ENCODE assay signal across 20 cellular contexts in genomic region chr4:114582625-114583024, GRCh38. TPM values are rescaled to one million over a fixed set of nuclear protein-coding genes. Genes with fewer than 3 reads are reported as not detected.
DNase-seq lines count a peak whose midpoint lies in the region; ATAC-seq, FAIRE-seq and TF ChIP-seq lines count a peak whose summit lies in the region.
"Had no signal": no experiment of that assay in that cellular context is flagged by ENCODE, and none has a peak within 500 bp of the region (broad histone marks: within the 10 kb centered on the region; RNA-seq: fewer than 3 reads in every experiment).

No MANE protein-coding gene starts in this region.

- no peak overlapping the region for H3K27ac Mint-ChIP-seq in CD14-positive monocyte
- H3K27ac Mint-ChIP-seq: B cell; CD4-positive, alpha-beta memory T cell had no signal

- no peaks in the 10 kb centered on the region for H3K27me3 ChIP-seq in colonic mucosa
- no peaks in the 10 kb centered on the region for H3K27me3 ChIP-seq in mucosa of rectum (ENCODE audit: control insufficient read depth in 2 of 2, insufficient read depth in 2 of 2, low read length in 2 of 2)
- no peaks in the 10 kb centered on the region for H3K27me3 ChIP-seq in transverse colon

- 58 to 60% methylated on average over 1 of the region's 1 CpG for WGBS in transverse colon (ENCODE audit: low coverage in 1 of 2), 2 donors

- no peak overlapping the region for H3K9ac ChIP-seq in colonic mucosa (ENCODE audit: low read depth in 2 of 2, low read length in 2 of 2)
- H3K9ac ChIP-seq in mucosa of rectum (ENCODE audit: low read depth in 1 of 2, low read length in 2 of 2) = no peak overlapping the region
- H3K9ac ChIP-seq: GM23248 had no signal

- TF ChIP-seq EP300 in transverse colon (IDR thresholded peaks at IDR 0.05; ENCODE audit: low read depth) = no peak

- H3K36me3 ChIP-seq in colonic mucosa = no peaks in the 10 kb centered on the region
- no peaks in the 10 kb centered on the region for H3K36me3 ChIP-seq in mucosa of rectum (ENCODE audit: control insufficient read depth in 2 of 2, insufficient read depth in 2 of 2, low read length in 2 of 2)
- no peaks in the 10 kb centered on the region for H3K36me3 ChIP-seq in transverse colon

- in situ Hi-C loops in transverse colon (cut with MboI; ENCODE audit: low pct_ligation_motif_present in 1 of 4, low pct_unique_long_range_greater_than_20kb in 1 of 4, low sequenced_read_pairs in 3 of 4) = no loop called here

- H3K4me1 Mint-ChIP-seq in CD14-positive monocyte = no peaks in the 10 kb centered on the region
- H3K4me1 Mint-ChIP-seq: B cell; CD4-positive, alpha-beta memory T cell had no signal

- no peak overlapping the region for H3K4me3 Mint-ChIP-seq in CD14-positive monocyte
- H3K4me3 Mint-ChIP-seq: B cell; CD4-positive, alpha-beta memory T cell had no signal

- no peak for FAIRE-seq in GM19239 (lab: Jason Lieb, UNC)
- FAIRE-seq: GM12878, H54 had no signal

- intact Hi-C loops in colonic mucosa (cut with DNase I) (no loop called here), transverse colon (cut with DNase I; ENCODE audit: low total_unique reads) (no loop called here), CD14-positive monocyte (cut with micrococcal nuclease) (no loop called here)

- no peaks in the 10 kb centered on the region for H3K36me3 Mint-ChIP-seq in CD14-positive monocyte
- H3K36me3 Mint-ChIP-seq: CD4-positive, alpha-beta memory T cell had no signal

- no peak for ATAC-seq in HG02642 (IDR thresholded peaks at IDR 0.05; ENCODE audit: poor library complexity, unreplicated experiment)
- ATAC-seq: GM12878, HCT116 had no signal

- H3K4me3 ChIP-seq in colonic mucosa = no peak overlapping the region
- no peak overlapping the region for H3K4me3 ChIP-seq in mucosa of rectum (ENCODE audit: low read length in 2 of 2)
- H3K4me3 ChIP-seq in transverse colon = no peak overlapping the region
- H3K4me3 ChIP-seq: GM12878, GM23248 had no signal

- TF ChIP-seq CTCF in colonic mucosa (IDR thresholded peaks at IDR 0.05) = no peak
- peak; percentile 7 to 49 (median 28) for TF ChIP-seq CTCF in transverse colon (IDR thresholded peaks at IDR 0.05)
- TF ChIP-seq CTCF in CD14-positive monocyte (IDR thresholded peaks at IDR 0.05) = no peak

- peaks cover 2 to 14% (median 3%) of the 10 kb centered on the region in 7 donors for H3K9me3 Mint-ChIP-seq in CD14-positive monocyte

- H3K27ac ChIP-seq in colonic mucosa = peak overlapping the region; percentile 8
- H3K27ac ChIP-seq in mucosa of rectum (ENCODE audit: low read depth in 2 of 2, low read length in 2 of 2) = peak overlapping the region; percentile 50 to 55
- H3K27ac ChIP-seq in transverse colon = peak overlapping the region; percentile 45 to 68 (median 62)
- H3K27ac ChIP-seq: GM23248 had no signal

- H3K4me1 ChIP-seq in colonic mucosa (no peaks in the 10 kb centered on the region), mucosa of rectum (ENCODE audit: control insufficient read depth in 2 of 2, insufficient read depth in 2 of 2, low read length in 2 of 2) (peaks cover 10 to 13% of the 10 kb centered on the region in 2 donors), transverse colon (peaks cover 0 to 16% (median 6%) of the 10 kb centered on the region in 4 donors)

- TF ChIP-seq POLR2A in transverse colon (IDR thresholded peaks at IDR 0.05) = no peak

- DNase-seq in HT-29 (ENCODE audit: low spot score) = peak; percentile 39
- no peak for DNase-seq in colonic mucosa
- no peak for DNase-seq in transverse colon
- no peak for DNase-seq in GM19239 (ENCODE audit: insufficient read length, low spot score)
- DNase-seq in CD14-positive monocyte (ENCODE audit: low spot score) = no peak
- no peak for DNase-seq in mucosa of gallbladder (ENCODE audit: low spot score)
- DNase-seq: ACHN; C1 segment of cervical spinal cord; CD4-positive, alpha-beta memory T cell; DMS79; GM23248 had no signal

- peaks cover 0 to 1% (median 0%) of the 10 kb centered on the region in 3 donors for H3K27me3 Mint-ChIP-seq in CD14-positive monocyte (ENCODE audit: low read depth in 3 of 3)

- no peaks in the 10 kb centered on the region for H3K9me3 ChIP-seq in colonic mucosa
- H3K9me3 ChIP-seq in mucosa of rectum (ENCODE audit: control insufficient read depth in 2 of 2, low read length in 2 of 2) = peaks cover 0 to 8% of the 10 kb centered on the region in 2 donors
- H3K9me3 ChIP-seq in transverse colon = peaks cover 6% of the 10 kb centered on the region in 2 donors

RNA-seq across cellular contexts. Expression of gene UGT8, which starts 16.0 kb away (rescaled TPM):
- total RNA-seq in HT-29 (2014; rRNA removed; shearing (Covaris generic)) = 36.0 and 36.2 TPM in 2 replicates
- total RNA-seq in colonic mucosa (10 to 100 TPM; 42.8 to 54.0 TPM), transverse colon (10 to 100 TPM; 41.0 to 63.6 (median 55.7) TPM), mucosa of gallbladder (72.8 TPM)
- polyA plus RNA-seq in CD14-positive monocyte = not detected
- total RNA-seq: A172, G401, GM23248, HT1080 had no signal
- polyA plus RNA-seq: GM23248 had no signal

Comparison
In these comparisons a context has a peak if more than half of its experiments do, and no peak if none do; other contexts are left out.
1. H3K27ac ChIP-seq: peak in every context shown above with its lines; median percentile 62 in transverse colon; 52 in mucosa of rectum; 8 in colonic mucosa.
2. CTCF ChIP-seq: peak in transverse colon (5 of 5); none in colonic mucosa (single experiment) and CD14-positive monocyte (single experiment).